ENCODE assay signal across 8 cellular contexts in genomic region chr9:36485647-36486453, GRCh38.
DNase-seq lines count a peak whose midpoint lies in the region; ATAC-seq, FAIRE-seq and TF ChIP-seq lines count a peak whose summit lies in the region.

No MANE protein-coding gene starts in this region.

- H3K4me1 ChIP-seq in GM23248 (ENCODE audit: insufficient read depth) = peaks cover 16% of the 10 kb centered on the region
- peaks cover 10% of the 10 kb centered on the region for H3K4me1 ChIP-seq in iPS DF 6.9 (ENCODE audit: control insufficient read depth, insufficient read depth, low read length)
- H3K4me1 ChIP-seq in small intestine (ENCODE audit: control insufficient read depth in 2 of 2, insufficient read depth in 1 of 2, low read depth in 1 of 2, low read length in 1 of 2) = peaks cover 0 to 10% of the 10 kb centered on the region in 2 donors

- H3K9me3 ChIP-seq in GM23248 (ENCODE audit: low read depth) (no peaks in the 10 kb centered on the region), iPS DF 6.9 (ENCODE audit: control insufficient read depth, insufficient read depth, low read length) (no peaks in the 10 kb centered on the region), small intestine (ENCODE audit: control insufficient read depth, low read depth) (no peaks in the 10 kb centered on the region)

- peak overlapping the region; percentile 80 for H3K4me3 Mint-ChIP-seq in activated CD8-positive, alpha-beta T cell treated with anti-CD3 and anti-CD28 coated beads for 36 hours

- no peaks in the 10 kb centered on the region for H3K9me2 ChIP-seq in GM23248 (ENCODE audit: insufficient read depth)

- H3F3A ChIP-seq in GM23248 (ENCODE audit: insufficient read depth) = peaks cover 18% of the 10 kb centered on the region

- peaks cover 3% of the 10 kb centered on the region for H3K36me3 Mint-ChIP-seq in activated CD8-positive, alpha-beta T cell treated with anti-CD3 and anti-CD28 coated beads for 36 hours (ENCODE audit: low read depth)

- H3K4me3 ChIP-seq in GM23248 (peak overlapping the region; percentile 98), iPS DF 6.9 (ENCODE audit: low read length) (peak overlapping the region; percentile 99; the same call in 1 of the 2 replicates), small intestine (ENCODE audit: low read depth in 1 of 2, low read length in 2 of 2) (peak overlapping the region; percentile 82 to 98)

- H3K27me3 Mint-ChIP-seq in activated CD8-positive, alpha-beta T cell treated with anti-CD3 and anti-CD28 coated beads for 36 hours = no peaks in the 10 kb centered on the region

- H3K79me2 ChIP-seq in GM23248 (ENCODE audit: insufficient read depth) = peaks cover 62% of the 10 kb centered on the region

- 4 to 6% methylated on average over 13 of the region's 13 CpGs for WGBS in GM23248 (ENCODE audit: low coverage in 1 of 2, low lambda C conversion rate in 2 of 2, missing lambda C conversion rate in 2 of 2), 2 experiments
- WGBS in iPS DF 6.9 (ENCODE audit: insufficient coverage, insufficient read length) = no CpG with 5 or more reads among the region's 13 CpGs
- 11 to 13% (median 13%) methylated on average over 13 of the region's 13 CpGs for WGBS in small intestine, 3 donors

- no peaks in the 10 kb centered on the region; the same call in 1 of the 2 replicates for H4K20me1 ChIP-seq in GM23248 (ENCODE audit: insufficient read depth)

- no peak for FAIRE-seq in small intestine (lab: Jason Lieb, UNC)

- H3K9me3 Mint-ChIP-seq in activated CD8-positive, alpha-beta T cell treated with anti-CD3 and anti-CD28 coated beads for 36 hours = no peaks in the 10 kb centered on the region

- DNase-seq in A172 (ENCODE audit: low spot score) (peak; percentile 3), GM23248 (peak; percentile 64), iPS DF 6.9 (ENCODE audit: low read depth, low spot score) (no peak), small intestine (peak; percentile 22), RPMI8226 (no peak), NCI-H187 treated with DMSO at 0.1 percent for 48 hours (lab: John Stamatoyannopoulos, UW) (no peak), NCI-H1694 treated with DMSO at 0.1 percent for 48 hours (lab: John Stamatoyannopoulos, UW) (no peak)
- no peak for DNase-seq in activated CD8-positive, alpha-beta T cell treated with anti-CD3 and anti-CD28 coated beads for 36 hours

- H3K4me2 ChIP-seq in GM23248 (ENCODE audit: unreplicated experiment) = peak overlapping the region; percentile 97

- H3K36me3 ChIP-seq in GM23248 (ENCODE audit: low read depth) = no peaks in the 10 kb centered on the region
- H3K36me3 ChIP-seq in iPS DF 6.9 (ENCODE audit: control insufficient read depth, insufficient read depth, low read length) = peaks cover 2% of the 10 kb centered on the region
- H3K36me3 ChIP-seq in small intestine (ENCODE audit: control insufficient read depth in 2 of 2, insufficient read depth in 2 of 2, low read length in 2 of 2) = no peaks in the 10 kb centered on the region

- peaks cover 56% of the 10 kb centered on the region for H3K4me1 Mint-ChIP-seq in activated CD8-positive, alpha-beta T cell treated with anti-CD3 and anti-CD28 coated beads for 36 hours (ENCODE audit: low read depth)

- POLR2A ChIA-PET in activated CD8-positive, alpha-beta T cell treated with anti-CD3 and anti-CD28 coated beads for 36 hours (lab: Charles Lee) = interaction anchor here (0.6 to 4.0 kb wide), 9 partner anchors 10 to 42 kb away, joined by 3 to 36 read pairs (median 4); no protein-coding TSS in a partner anchor

- no peak for ATAC-seq in activated CD8-positive, alpha-beta T cell treated with anti-CD3 and anti-CD28 coated beads for 36 hours

- CTCF ChIA-PET in activated CD8-positive, alpha-beta T cell treated with anti-CD3 and anti-CD28 coated beads for 36 hours (lab: Charles Lee) = interaction anchor here (1.0 to 4.3 kb wide), 9 partner anchors 10 to 243 kb away, joined by 3 to 24 read pairs (median 5); no protein-coding TSS in a partner anchor

- H3K27ac ChIP-seq in GM23248 = peak overlapping the region; percentile 64
- H3K27ac ChIP-seq in iPS DF 6.9 (ENCODE audit: low read length) = no peak overlapping the region
- H3K27ac ChIP-seq in small intestine (ENCODE audit: low read depth in 1 of 2, low read length in 1 of 2) = peak overlapping the region; percentile 77 to 80

- peak overlapping the region; percentile 90 for H3K9ac ChIP-seq in GM23248

- peak overlapping the region; percentile 86 for H3K27ac Mint-ChIP-seq in activated CD8-positive, alpha-beta T cell treated with anti-CD3 and anti-CD28 coated beads for 36 hours

- peak overlapping the region; percentile 74 for H2AFZ ChIP-seq in GM23248

- no peaks in the 10 kb centered on the region for H3K27me3 ChIP-seq in GM23248 (replicated peaks; ENCODE audit: insufficient read depth)
- no peaks in the 10 kb centered on the region for H3K27me3 ChIP-seq in iPS DF 6.9 (ENCODE audit: control insufficient read depth, insufficient read depth, low read length)
- no peaks in the 10 kb centered on the region for H3K27me3 ChIP-seq in small intestine (ENCODE audit: control insufficient read depth in 2 of 2, insufficient read depth in 2 of 2, low read length in 2 of 2)

- in situ Hi-C loops in GM23248 (cut with MboI) = no loop called here

- intact Hi-C loops in activated CD8-positive, alpha-beta T cell treated with anti-CD3 and anti-CD28 coated beads for 36 hours (cut with micrococcal nuclease) = no loop called here

- no peak for TF ChIP-seq CTCF in activated CD8-positive, alpha-beta T cell treated with anti-CD3 and anti-CD28 coated beads for 36 hours (IDR thresholded peaks at IDR 0.05)

Comparison
In these comparisons a context has a peak if more than half of its experiments do, and no peak if none do; other contexts are left out.
1. DNase-seq: peak in A172 (single experiment), GM23248 (single experiment) and small intestine (single experiment); none in activated CD8-positive, alpha-beta T cell treated with anti-CD3 and anti-CD28 coated beads for 36 hours (single experiment), iPS DF 6.9 (single experiment), RPMI8226 (single experiment), NCI-H187 treated with DMSO at 0.1 percent for 48 hours (single experiment) and NCI-H1694 treated with DMSO at 0.1 percent for 48 hours (single experiment).
2. Peak in every context shown above with its lines, with median percentiles within 50 percentile points of each other: H3K4me3 ChIP-seq.